In genomic region chr1:173417563-173417962, GRCh38 we compare ENCODE assay signal across 9 cellular contexts.
"Had no signal": no experiment of that assay in that cellular context is flagged by ENCODE, and none has a peak within 500 bp of the region (broad histone marks: within the 10 kb centered on the region; RNA-seq: fewer than 3 reads in every experiment).

No MANE protein-coding gene starts in this region.

- H3K4me3 Mint-ChIP-seq: activated CD4-positive, alpha-beta T cell treated with anti-CD3 and anti-CD28 coated beads, Interleukin-2, amount 10 ng/mL, durations not matched to agents 7 days and 5 days had no signal

- H3K9me3 Mint-ChIP-seq: activated CD4-positive, alpha-beta T cell treated with anti-CD3 and anti-CD28 coated beads, Interleukin-2, amount 10 ng/mL, durations not matched to agents 7 days and 5 days; activated naive CD4-positive, alpha-beta T cell treated with anti-CD3 and anti-CD28 coated beads, Interleukin-2, amount 50 U/mL, for 72 hours had no signal

- H3K36me3 Mint-ChIP-seq: activated naive CD4-positive, alpha-beta T cell treated with anti-CD3 and anti-CD28 coated beads, Interleukin-2, amount 50 U/mL, for 72 hours had no signal

- H3K27ac Mint-ChIP-seq: activated CD4-positive, alpha-beta T cell treated with anti-CD3 and anti-CD28 coated beads, Interleukin-2, amount 10 ng/mL, durations not matched to agents 7 days and 5 days; activated naive CD4-positive, alpha-beta T cell treated with anti-CD3 and anti-CD28 coated beads, Interleukin-2, amount 50 U/mL, for 72 hours had no signal

- DNase-seq: activated CD4-positive, alpha-beta T cell treated with anti-CD3 and anti-CD28 coated beads, Interleukin-2, amount 10 ng/mL, durations not matched to agents 7 days and 5 days; activated CD4-positive, CD25-positive, alpha-beta regulatory T cell; activated effector memory CD4-positive, alpha-beta T cell treated with Interleukin-2 at 50 U/mL for 16 hours; anterior cingulate cortex; kidney glomerular epithelial cell; retina; stimulated activated CD4-positive, alpha-beta T cell treated with anti-CD3 and anti-CD28 coated beads, Interleukin-4, amount 100 ng/mL, for 4 hours; tibial artery had no signal

- H3K27me3 Mint-ChIP-seq: activated CD4-positive, alpha-beta T cell treated with anti-CD3 and anti-CD28 coated beads, Interleukin-2, amount 10 ng/mL, durations not matched to agents 7 days and 5 days had no signal
